21 cellular contexts compared by ENCODE assay signal in genomic region chr5:112687306-112687705, GRCh38.
"Had no signal": no experiment of that assay in that cellular context is flagged by ENCODE, and none has a peak within 500 bp of the region (broad histone marks: within the 10 kb centered on the region; RNA-seq: fewer than 3 reads in every experiment).

No MANE protein-coding gene starts in this region.

- DNase-seq: activated B cell treated with CpG ODN at 0.5 μM for 24 hours; activated CD4-positive, alpha-beta T cell treated with anti-CD3 and anti-CD28 coated beads, Interleukin-2, amount 10 ng/mL, durations not matched to agents 24 days and 14 days; activated CD8-positive, alpha-beta memory T cell treated with anti-CD3 and anti-CD28 coated beads, Interleukin-2, amount 50 U/mL, for 4 hours; activated CD8-positive, alpha-beta T cell treated with anti-CD3 and anti-CD28 coated beads, Interleukin-2, amount 10 ng/mL, durations not matched to agents 7 days and 5 days; activated naive CD8-positive, alpha-beta T cell treated with anti-CD3 and anti-CD28 coated beads, Interleukin-2, amount 10 ng/mL, durations not matched to agents 7 days and 5 days; activated T-cell treated with anti-CD3 and anti-CD28 coated beads, Interleukin-2, amount 50 U/mL, for 72 hours; brain microvascular endothelial cell; cortex of kidney; effector CD8-positive, alpha-beta T cell; foreskin fibroblast; hypothalamus; left cardiac atrium; lower lobe of right lung; posterior cingulate gyrus; retina; stimulated activated CD4-positive, alpha-beta T cell treated with anti-CD3 and anti-CD28 coated beads, Interleukin-12 subunit alpha, Interleukin-12 subunit beta, amount 100 ng/mL, for 4 hours; stimulated activated CD4-positive, alpha-beta T cell treated with anti-CD3 and anti-CD28 coated beads, Interleukin-2, amount 100 ng/mL, for 24 hours; T-helper 2 cell; thyroid gland; uterus had no signal

- H3K9me3 ChIP-seq: lower lobe of right lung, thyroid gland, uterus had no signal

- H3K9me3 Mint-ChIP-seq: activated CD4-positive, alpha-beta T cell treated with anti-CD3 and anti-CD28 coated beads, Interleukin-2, amount 10 ng/mL, durations not matched to agents 24 days and 14 days; activated naive CD8-positive, alpha-beta T cell treated with anti-CD3 and anti-CD28 coated beads, Interleukin-2, amount 10 ng/mL, durations not matched to agents 7 days and 5 days; activated T-cell treated with anti-CD3 and anti-CD28 coated beads, Interleukin-2, amount 50 U/mL, for 72 hours had no signal

- H3K36me3 Mint-ChIP-seq: activated naive CD8-positive, alpha-beta T cell treated with anti-CD3 and anti-CD28 coated beads, Interleukin-2, amount 10 ng/mL, durations not matched to agents 7 days and 5 days had no signal

- H3K27ac Mint-ChIP-seq: activated B cell treated with CpG ODN at 0.5 μM for 24 hours; activated CD4-positive, alpha-beta T cell treated with anti-CD3 and anti-CD28 coated beads, Interleukin-2, amount 10 ng/mL, durations not matched to agents 24 days and 14 days; activated CD8-positive, alpha-beta T cell treated with anti-CD3 and anti-CD28 coated beads, Interleukin-2, amount 10 ng/mL, durations not matched to agents 7 days and 5 days; activated naive CD8-positive, alpha-beta T cell treated with anti-CD3 and anti-CD28 coated beads, Interleukin-2, amount 10 ng/mL, durations not matched to agents 7 days and 5 days; activated T-cell treated with anti-CD3 and anti-CD28 coated beads, Interleukin-2, amount 50 U/mL, for 72 hours; stimulated activated memory B cell treated with anti-CD40 and anti-IgM and Interleukin-4, amounts not matched to agents 10 μg/mL and 1 μg/mL and 100 μg/mL, for 72 hours had no signal

- H3K4me1 Mint-ChIP-seq: activated CD4-positive, alpha-beta T cell treated with anti-CD3 and anti-CD28 coated beads, Interleukin-2, amount 10 ng/mL, durations not matched to agents 24 days and 14 days; activated naive CD8-positive, alpha-beta T cell treated with anti-CD3 and anti-CD28 coated beads, Interleukin-2, amount 10 ng/mL, durations not matched to agents 7 days and 5 days had no signal

- H3K36me3 ChIP-seq: brain microvascular endothelial cell, lower lobe of right lung, thyroid gland, uterus had no signal

- H3K4me1 ChIP-seq: thyroid gland, uterus had no signal

- H3K27ac ChIP-seq: brain microvascular endothelial cell, lower lobe of right lung, thyroid gland, uterus had no signal

- H3K4me3 Mint-ChIP-seq: activated B cell treated with CpG ODN at 0.5 μM for 24 hours; activated CD4-positive, alpha-beta T cell treated with anti-CD3 and anti-CD28 coated beads, Interleukin-2, amount 10 ng/mL, durations not matched to agents 24 days and 14 days; activated CD8-positive, alpha-beta T cell treated with anti-CD3 and anti-CD28 coated beads, Interleukin-2, amount 10 ng/mL, durations not matched to agents 7 days and 5 days; activated naive CD8-positive, alpha-beta T cell treated with anti-CD3 and anti-CD28 coated beads, Interleukin-2, amount 10 ng/mL, durations not matched to agents 7 days and 5 days; activated T-cell treated with anti-CD3 and anti-CD28 coated beads, Interleukin-2, amount 50 U/mL, for 72 hours; stimulated activated memory B cell treated with anti-CD40 and anti-IgM and Interleukin-4, amounts not matched to agents 10 μg/mL and 1 μg/mL and 100 μg/mL, for 72 hours had no signal

- H3K27me3 ChIP-seq: brain microvascular endothelial cell, thyroid gland, uterus had no signal

- ATAC-seq: activated CD8-positive, alpha-beta T cell treated with anti-CD3 and anti-CD28 coated beads, Interleukin-2, amount 10 ng/mL, durations not matched to agents 7 days and 5 days; activated T-cell treated with anti-CD3 and anti-CD28 coated beads, Interleukin-2, amount 50 U/mL, for 72 hours; left cardiac atrium; lower lobe of right lung had no signal

- H3K4me3 ChIP-seq: lower lobe of right lung, thyroid gland, uterus had no signal

- H3K27me3 Mint-ChIP-seq: activated B cell treated with CpG ODN at 0.5 μM for 24 hours had no signal
